12 cellular contexts compared by ENCODE assay signal in genomic region chr2:191499874-191500565, GRCh38.
A peak's percentile ranks its signal among the peaks of the same experiment; 100 is the strongest.
DNase-seq lines count a peak whose midpoint lies in the region; ATAC-seq and TF ChIP-seq lines count a peak whose summit lies in the region.
"Had no signal": no experiment of that assay in that cellular context is flagged by ENCODE, and none has a peak within 500 bp of the region (broad histone marks: within the 10 kb centered on the region; RNA-seq: fewer than 3 reads in every experiment).

No MANE protein-coding gene starts in this region.

- TF ChIP-seq EP300 in upper lobe of left lung (IDR thresholded peaks at IDR 0.05): no peak

- ATAC-seq in heart left ventricle (peak in 3 of 4 donors; percentile 13 to 30 (median 18)), right cardiac atrium (peak; percentile 14 to 47), upper lobe of left lung (ENCODE audit: low FRiP score in 2 of 2) (peak; percentile 15 to 19), HG03442 (IDR thresholded peaks at IDR 0.05; ENCODE audit: unreplicated experiment) (no peak)

- peak overlapping the region; percentile 19 for H3K9ac ChIP-seq in adipocyte (ENCODE audit: low read length)

- H3K27ac ChIP-seq in heart left ventricle (peak overlapping the region in 2 of 12 donors; percentile 63 to 74), right cardiac atrium (ENCODE audit: low read length) (no peak overlapping the region), upper lobe of left lung (peak overlapping the region in 1 of 4 donors; percentile 62)

- DNase-seq in heart left ventricle (no peak), cardiac septum (ENCODE audit: low spot score) (no peak), adipocyte (ENCODE audit: low read depth) (peak; percentile 74), right cardiac atrium (no peak), upper lobe of left lung (peak in 1 of 2 donors; percentile 36), middle frontal gyrus (ENCODE audit: extremely low spot score, low spot score) (no peak)
- no peak for DNase-seq in stimulated activated CD4-positive, alpha-beta T cell treated with anti-CD3 and anti-CD28 coated beads, Interleukin-4, amount 100 ng/mL, for 1 hour
- DNase-seq: activated CD4-positive, alpha-beta T cell treated with anti-CD3 and anti-CD28 coated beads, Interleukin-2, amount 10 ng/mL, durations not matched to agents 24 days and 14 days; NCI-H187 treated with DMSO at 0.1 percent for 48 hours; NCI-H774; stimulated activated naive CD4-positive, alpha-beta T cell had no signal

- H3K4me1 ChIP-seq in heart left ventricle (peaks cover 0 to 24% (median 13%) of the 10 kb centered on the region in 12 donors), adipocyte (ENCODE audit: control insufficient read depth, insufficient read depth, low read length) (peaks cover 16% of the 10 kb centered on the region), right cardiac atrium (ENCODE audit: control insufficient read depth, insufficient read depth, low read length) (no peaks in the 10 kb centered on the region), upper lobe of left lung (peaks cover 0 to 6% (median 2%) of the 10 kb centered on the region in 4 donors)

- TF ChIP-seq CTCF in heart left ventricle (IDR thresholded peaks at IDR 0.05): no peak
- no peak for TF ChIP-seq CTCF in upper lobe of left lung (IDR thresholded peaks at IDR 0.05)

- TF ChIP-seq POLR2A in heart left ventricle (IDR thresholded peaks at IDR 0.05): no peak
- TF ChIP-seq POLR2A in upper lobe of left lung (IDR thresholded peaks at IDR 0.05): no peak

- H3K27me3 ChIP-seq in heart left ventricle (no peaks in the 10 kb centered on the region), adipocyte (replicated peaks; ENCODE audit: control insufficient read depth, insufficient read depth, low read length) (no peaks in the 10 kb centered on the region), right cardiac atrium (ENCODE audit: control insufficient read depth, insufficient read depth) (no peaks in the 10 kb centered on the region), upper lobe of left lung (no peaks in the 10 kb centered on the region)

- H3K36me3 ChIP-seq in heart left ventricle: no peaks in the 10 kb centered on the region
- H3K36me3 ChIP-seq in adipocyte (ENCODE audit: control insufficient read depth, insufficient read depth, low read length, severe bottlenecking): no peaks in the 10 kb centered on the region
- H3K36me3 ChIP-seq in upper lobe of left lung: no peaks in the 10 kb centered on the region

- WGBS in heart left ventricle, 4 donors: 82 to 92% (median 88%) methylated on average over 8 to 9 of the region's 9 CpGs
- WGBS in right cardiac atrium: 77% methylated on average over 9 of the region's 9 CpGs
- 90 to 93% methylated on average over 9 of the region's 9 CpGs for WGBS in upper lobe of left lung, 2 donors

- intact Hi-C loops in heart left ventricle (cut with DNase I) (loop anchor here (5.0 to 10.0 kb wide), 9 partner anchors 85 to 448 kb away; partner anchors contain the start of gene MYO1B (in 1 of the 10)), cardiac septum (cut with DNase I) (loop anchor here (5.0 kb wide), 3 partner anchors 268 to 448 kb away; no protein-coding TSS in a partner anchor), right cardiac atrium (cut with DNase I) (loop anchor here (5.0 to 10.0 kb wide), 5 partner anchors 268 to 448 kb away; no protein-coding TSS in a partner anchor)

- H3K9me3 ChIP-seq in heart left ventricle: no peaks in the 10 kb centered on the region
- H3K9me3 ChIP-seq in adipocyte (ENCODE audit: control insufficient read depth, low read length): no peaks in the 10 kb centered on the region
- no peaks in the 10 kb centered on the region for H3K9me3 ChIP-seq in right cardiac atrium (ENCODE audit: control insufficient read depth, low read length)
- no peaks in the 10 kb centered on the region for H3K9me3 ChIP-seq in upper lobe of left lung

- no peak overlapping the region for H3K4me3 ChIP-seq in heart left ventricle
- H3K4me3 ChIP-seq in adipocyte (ENCODE audit: low read length): no peak overlapping the region
- H3K4me3 ChIP-seq in right cardiac atrium (ENCODE audit: low read length): no peak overlapping the region
- H3K4me3 ChIP-seq in upper lobe of left lung: no peak overlapping the region
